Comparison of ENCODE assay signal across 1 cellular context in genomic region chr2:218722876-218723477, GRCh38.
TF ChIP-seq lines count a peak whose summit lies in the region.

No MANE protein-coding gene starts in this region.

TF ChIP-seq in K562, 482 proteins besides CTCF, POLR2A, EP300 and RAD21 (continued from another document):
- TF ChIP-seq ZNF318 (IDR thresholded peaks at IDR 0.05; ENCODE audit: borderline replicate concordance in 1 of 2, low read depth in 1 of 2), result no peak
- TF ChIP-seq ARHGAP35 (IDR thresholded peaks at IDR 0.05; ENCODE audit: partially characterized antibody), result no peak
- TF ChIP-seq ZNF707 (CRISPR knock-in tag; conservative IDR thresholded peaks at IDR 0.05), result no peak
- no peak for TF ChIP-seq SRSF9 (IDR thresholded peaks at IDR 0.05; ENCODE audit: borderline replicate concordance, low read depth, low read length)
- no peak for TF ChIP-seq RBFOX2 (IDR thresholded peaks at IDR 0.05; ENCODE audit: low read depth, low read length)
